ENCODE assay signal across 16 cellular contexts in genomic region chr7:18861514-18861913, GRCh38.
DNase-seq lines count a peak whose midpoint lies in the region; ATAC-seq, FAIRE-seq and TF ChIP-seq lines count a peak whose summit lies in the region.
"Had no signal": no experiment of that assay in that cellular context is flagged by ENCODE, and none has a peak within 500 bp of the region (broad histone marks: within the 10 kb centered on the region; RNA-seq: fewer than 3 reads in every experiment).

No MANE protein-coding gene starts in this region.

- TF ChIP-seq EP300 in gastroesophageal sphincter (IDR thresholded peaks at IDR 0.05): no peak

- H3K36me3 ChIP-seq in gastroesophageal sphincter: no peaks in the 10 kb centered on the region
- H3K36me3 ChIP-seq: adrenal gland, esophagus muscularis mucosa, left ventricle myocardium inferior had no signal

- WGBS in gastroesophageal sphincter (ENCODE audit: low coverage in 1 of 2), 2 donors: 71 to 74% methylated on average over 4 of the region's 4 CpGs

- TF ChIP-seq CTCF in HFFc6 (IDR thresholded peaks at IDR 0.05) (no peak), gastroesophageal sphincter (IDR thresholded peaks at IDR 0.05) (no peak)

- H3K4me1 ChIP-seq in gastroesophageal sphincter: no peaks in the 10 kb centered on the region
- H3K4me1 ChIP-seq: adrenal gland, psoas muscle had no signal

- H3K4me1 Mint-ChIP-seq in HFFc6 (ENCODE audit: low read depth): peaks cover 21% of the 10 kb centered on the region
- H3K4me1 Mint-ChIP-seq: GM23338 had no signal

- H3K4me3 Mint-ChIP-seq in HFFc6: no peak overlapping the region
- H3K4me3 Mint-ChIP-seq: GM23338 had no signal

- H3K9me3 Mint-ChIP-seq in HFFc6: no peaks in the 10 kb centered on the region
- H3K9me3 Mint-ChIP-seq: GM23338 had no signal

- H3K9me3 ChIP-seq in gastroesophageal sphincter: no peaks in the 10 kb centered on the region
- H3K9me3 ChIP-seq: adrenal gland, esophagus muscularis mucosa, left ventricle myocardium inferior, psoas muscle had no signal

- H3K4me3 ChIP-seq in gastroesophageal sphincter: no peak overlapping the region
- H3K4me3 ChIP-seq: adrenal gland, esophagus muscularis mucosa, GM23338, left ventricle myocardium inferior, psoas muscle had no signal

- no peaks in the 10 kb centered on the region for H3K36me3 Mint-ChIP-seq in HFFc6 (ENCODE audit: low read depth)

- no peak overlapping the region for H3K27ac Mint-ChIP-seq in HFFc6
- H3K27ac Mint-ChIP-seq: GM23338 had no signal

- H3K27ac ChIP-seq in gastroesophageal sphincter: no peak overlapping the region
- H3K27ac ChIP-seq: adrenal gland, esophagus muscularis mucosa, left ventricle myocardium inferior, psoas muscle had no signal

- peak; percentile 11 for DNase-seq in HFFc6
- peak; percentile 56 for DNase-seq in HS-5 (ENCODE audit: low read depth)
- DNase-seq in NCI-H2227 treated with DMSO at 0.1 percent for 48 hours (lab: John Stamatoyannopoulos, UW): no peak
- no peak for DNase-seq in frontal cortex (ENCODE audit: low spot score in 2 of 2)
- DNase-seq in AML-193 (lab: John Stamatoyannopoulos, UW): no peak
- DNase-seq: activated CD4-positive, alpha-beta T cell treated with anti-CD3 and anti-CD28 coated beads for 1 hour; adrenal gland; DMS153; left ventricle myocardium inferior; psoas muscle; RPMI8226 had no signal

- peak; percentile 87 for ATAC-seq in GM18520 (IDR thresholded peaks at IDR 0.05; ENCODE audit: unreplicated experiment)
- peak; percentile 29 for ATAC-seq in gastroesophageal sphincter
- no peak for ATAC-seq in GM19397 (IDR thresholded peaks at IDR 0.05; ENCODE audit: unreplicated experiment)
- ATAC-seq: GM23338, psoas muscle had no signal

- no peaks in the 10 kb centered on the region for H3K27me3 ChIP-seq in gastroesophageal sphincter
- H3K27me3 ChIP-seq: adrenal gland, esophagus muscularis mucosa had no signal

- H3K27me3 Mint-ChIP-seq in HFFc6 (ENCODE audit: insufficient read depth): no peaks in the 10 kb centered on the region; the same call in 1 of the 2 replicates

- TF ChIP-seq POLR2A in gastroesophageal sphincter (IDR thresholded peaks at IDR 0.05): no peak

- FAIRE-seq in frontal cortex (lab: Jason Lieb, UNC): no peak

Comparison
In these comparisons a context has a peak if more than half of its experiments do, and no peak if none do; other contexts are left out.
1. DNase-seq: peak in HFFc6 (single experiment) and HS-5 (single experiment); none in NCI-H2227 treated with DMSO at 0.1 percent for 48 hours (single experiment), frontal cortex (0 of 2) and AML-193 (0 of 2).